ENCODE assay signal across 9 cellular contexts in genomic region chr14:99972748-99973466, GRCh38.
DNase-seq lines count a peak whose midpoint lies in the region; ATAC-seq and TF ChIP-seq lines count a peak whose summit lies in the region.
"Had no signal": no experiment of that assay in that cellular context is flagged by ENCODE, and none has a peak within 500 bp of the region (broad histone marks: within the 10 kb centered on the region; RNA-seq: fewer than 3 reads in every experiment).

No MANE protein-coding gene starts in this region.

- peaks cover 17% of the 10 kb centered on the region for H3K4me1 Mint-ChIP-seq in activated CD8-positive, alpha-beta memory T cell treated with anti-CD3 and anti-CD28 coated beads, Interleukin-2, amount 10 ng/mL, durations not matched to agents 7 days and 5 days

- peak overlapping the region; percentile 79 for H3K27ac Mint-ChIP-seq in activated CD8-positive, alpha-beta memory T cell treated with anti-CD3 and anti-CD28 coated beads, Interleukin-2, amount 10 ng/mL, durations not matched to agents 7 days and 5 days
- peak overlapping the region; percentile 88 to 99 for H3K27ac Mint-ChIP-seq in activated naive CD4-positive, alpha-beta T cell treated with anti-CD3 and anti-CD28 coated beads, Interleukin-2, amount 50 U/mL, for 72 hours

- H3K27ac ChIP-seq in thyroid gland, result peak overlapping the region in 1 of 3 donors; percentile 43

- no peak for DNase-seq in activated CD8-positive, alpha-beta memory T cell treated with anti-CD3 and anti-CD28 coated beads, Interleukin-2, amount 10 ng/mL, durations not matched to agents 7 days and 5 days
- DNase-seq in activated CD8-positive, alpha-beta memory T cell treated with anti-CD3 and anti-CD28 coated beads, Interleukin-2, amount 50 U/mL, for 48 hours, result no peak
- DNase-seq in activated naive CD4-positive, alpha-beta T cell treated with anti-CD3 and anti-CD28 coated beads, Interleukin-2, amount 50 U/mL, for 72 hours (ENCODE audit: low spot score in 2 of 2), result no peak
- DNase-seq in kidney epithelial cell (ENCODE audit: low read depth), result no peak
- DNase-seq in thyroid gland, result no peak
- no peak for DNase-seq in D341Med (ENCODE audit: low spot score)
- DNase-seq in inferior parietal cortex (ENCODE audit: extremely low spot score), result no peak
- DNase-seq: GF-D8 had no signal

- peaks cover 6% of the 10 kb centered on the region for H3K36me3 Mint-ChIP-seq in activated CD8-positive, alpha-beta memory T cell treated with anti-CD3 and anti-CD28 coated beads, Interleukin-2, amount 10 ng/mL, durations not matched to agents 7 days and 5 days
- peaks cover 14 to 22% of the 10 kb centered on the region in 2 donors for H3K36me3 Mint-ChIP-seq in activated naive CD4-positive, alpha-beta T cell treated with anti-CD3 and anti-CD28 coated beads, Interleukin-2, amount 50 U/mL, for 72 hours

- H3K36me3 ChIP-seq in kidney epithelial cell (ENCODE audit: control insufficient read depth, insufficient read depth, low read length), result no peaks in the 10 kb centered on the region
- H3K36me3 ChIP-seq in thyroid gland, result no peaks in the 10 kb centered on the region

- intact Hi-C loops in thyroid gland (cut with DNase I), result loop anchor here (5.0 kb wide), 1 partner anchor 219 kb away; no protein-coding TSS in a partner anchor

- peak overlapping the region; percentile 89 for H3K4me3 Mint-ChIP-seq in activated CD8-positive, alpha-beta memory T cell treated with anti-CD3 and anti-CD28 coated beads, Interleukin-2, amount 10 ng/mL, durations not matched to agents 7 days and 5 days

- peaks cover 0 to 3% of the 10 kb centered on the region in 2 donors for H3K4me1 ChIP-seq in thyroid gland

- no peaks in the 10 kb centered on the region for H3K9me3 Mint-ChIP-seq in activated CD8-positive, alpha-beta memory T cell treated with anti-CD3 and anti-CD28 coated beads, Interleukin-2, amount 10 ng/mL, durations not matched to agents 7 days and 5 days (ENCODE audit: low read depth)
- H3K9me3 Mint-ChIP-seq in activated naive CD4-positive, alpha-beta T cell treated with anti-CD3 and anti-CD28 coated beads, Interleukin-2, amount 50 U/mL, for 72 hours, result no peaks in the 10 kb centered on the region

- H3K9me3 ChIP-seq in thyroid gland, result no peaks in the 10 kb centered on the region

- TF ChIP-seq CTCF in kidney epithelial cell (IDR thresholded peaks at IDR 0.05; ENCODE audit: insufficient read depth, low read length, poor library complexity, severe bottlenecking), result no peak
- TF ChIP-seq CTCF in thyroid gland (IDR thresholded peaks at IDR 0.05), result no peak

- CTCF ChIA-PET in activated CD8-positive, alpha-beta memory T cell treated with anti-CD3 and anti-CD28 coated beads, Interleukin-2, amount 10 ng/mL, durations not matched to agents 7 days and 5 days (lab: Charles Lee), result interaction anchor here (1.4 to 5.1 kb wide), 4 partner anchors 10 to 249 kb away, joined by 4 to 33 read pairs (median 4); no protein-coding TSS in a partner anchor

- no peak for ATAC-seq in activated CD8-positive, alpha-beta memory T cell treated with anti-CD3 and anti-CD28 coated beads, Interleukin-2, amount 10 ng/mL, durations not matched to agents 7 days and 5 days
- no peak for ATAC-seq in activated naive CD4-positive, alpha-beta T cell treated with anti-CD3 and anti-CD28 coated beads, Interleukin-2, amount 50 U/mL, for 72 hours
- no peak for ATAC-seq in GM21515 (IDR thresholded peaks at IDR 0.05; ENCODE audit: unreplicated experiment)

- peaks cover 31% of the 10 kb centered on the region for H3K27me3 Mint-ChIP-seq in activated CD8-positive, alpha-beta memory T cell treated with anti-CD3 and anti-CD28 coated beads, Interleukin-2, amount 10 ng/mL, durations not matched to agents 7 days and 5 days

- 63 to 65% methylated on average over 11 of the region's 11 CpGs for WGBS in thyroid gland, 2 donors

- H3K4me3 ChIP-seq in kidney epithelial cell (ENCODE audit: low read depth, low read length) (peak overlapping the region; percentile 73), thyroid gland (replicated peaks in 1 of 3) (peak overlapping the region in 2 of 3 donors; percentile 60 to 81)

- H3K27me3 ChIP-seq in kidney epithelial cell (ENCODE audit: control insufficient read depth, insufficient read depth, low read length) (no peaks in the 10 kb centered on the region), thyroid gland (no peaks in the 10 kb centered on the region)

- no peak for TF ChIP-seq POLR2A in thyroid gland (IDR thresholded peaks at IDR 0.05)
